In the genomic region with DNA sequence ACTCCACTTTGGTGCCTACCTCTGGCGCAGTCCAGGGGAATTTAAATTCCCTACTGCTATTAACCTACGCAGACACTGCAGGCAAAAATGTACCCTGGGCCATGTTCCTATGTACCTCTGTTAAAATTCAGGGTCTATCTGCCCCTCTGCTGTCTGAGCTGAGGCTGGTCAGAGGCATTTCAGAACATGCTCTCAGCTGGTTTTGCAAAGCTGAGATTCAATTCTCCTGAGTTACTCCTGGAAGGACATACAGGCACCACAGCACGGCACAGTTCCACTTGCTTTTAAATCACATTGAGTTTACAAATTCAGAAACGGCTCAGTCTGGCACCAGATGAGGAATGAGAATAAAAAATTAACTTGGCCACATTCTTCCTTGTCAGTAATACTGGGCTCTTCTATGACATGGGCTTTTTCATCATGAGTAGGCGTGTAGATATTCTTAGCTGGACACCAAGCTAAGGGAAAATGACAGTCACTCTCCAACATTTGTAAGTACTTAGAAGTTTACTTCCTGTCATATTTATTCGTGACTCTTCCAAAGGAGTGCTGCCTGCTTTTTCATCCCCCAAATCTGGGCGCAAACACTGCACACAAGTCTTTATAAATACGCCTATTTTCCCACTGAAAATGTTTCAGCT, we compare ENCODE assay signal across 7 cellular contexts. TPM values are rescaled to one million over a fixed set of nuclear protein-coding genes. Genes with fewer than 3 reads are reported as not detected.
DNase-seq lines count a peak whose midpoint lies in the region; ATAC-seq and TF ChIP-seq lines count a peak whose summit lies in the region.

No MANE protein-coding gene starts in this region.

- H3K27ac Mint-ChIP-seq in HFFc6, result peak overlapping the region; percentile 86

- no peaks in the 10 kb centered on the region for H3K9me3 Mint-ChIP-seq in HFFc6

- no peak for TF ChIP-seq RAD21 in liver (IDR thresholded peaks at IDR 0.05)

- H3K4me1 ChIP-seq in liver (ENCODE audit: control insufficient read depth in 4 of 4, insufficient read depth in 4 of 4, low read length in 3 of 4), result peaks cover 1 to 15% (median 10%) of the 10 kb centered on the region in 4 donors

- peaks cover 2% of the 10 kb centered on the region; the same call in 1 of the 2 replicates for H3K27me3 Mint-ChIP-seq in HFFc6 (ENCODE audit: insufficient read depth)

- H3K36me3 Mint-ChIP-seq in HFFc6 (ENCODE audit: low read depth), result peaks cover 44% of the 10 kb centered on the region

- no peak for ATAC-seq in HG03196 (IDR thresholded peaks at IDR 0.05; ENCODE audit: unreplicated experiment)
- no peak for ATAC-seq in HG03159 (IDR thresholded peaks at IDR 0.05; ENCODE audit: unreplicated experiment)

- H3K27me3 ChIP-seq in liver (ENCODE audit: control insufficient read depth in 4 of 4, insufficient read depth in 4 of 4, low read length in 3 of 4), result no peaks in the 10 kb centered on the region

- H3K9ac ChIP-seq in liver (ENCODE audit: low read depth in 1 of 2, low read length in 2 of 2), result no peak overlapping the region

- H3K36me3 ChIP-seq in liver (ENCODE audit: control insufficient read depth in 4 of 4, insufficient read depth in 3 of 4, low read depth in 1 of 4, low read length in 3 of 4), result no peaks in the 10 kb centered on the region

- peak; percentile 60 for DNase-seq in HFFc6
- peak in 3 of 61 donors; percentile 25 to 56 (median 30) for DNase-seq in caudate nucleus (lab: John Stamatoyannopoulos, UW)
- DNase-seq in superior temporal gyrus (ENCODE audit: extremely low spot score), result peak; percentile 78
- no peak for DNase-seq in GOT3 (lab: John Stamatoyannopoulos, UW)

- H3K27ac ChIP-seq in caudate nucleus (ENCODE audit: low read depth, low read length) (peak overlapping the region; percentile 85), liver (ENCODE audit: low read depth in 1 of 2, low read length in 2 of 2) (peak overlapping the region in 1 of 2 donors; percentile 38)

- H3K4me3 Mint-ChIP-seq in HFFc6, result peak overlapping the region; percentile 93

- 72% methylated on average over 8 of the region's 8 CpGs for WGBS in liver

- H3K9me3 ChIP-seq in liver (ENCODE audit: control insufficient read depth in 4 of 4, low read length in 3 of 4), result no peaks in the 10 kb centered on the region

- peaks cover 70% of the 10 kb centered on the region for H3K4me1 Mint-ChIP-seq in HFFc6 (ENCODE audit: low read depth)

- peak overlapping the region in 1 of 3 donors; percentile 97 for H3K4me3 ChIP-seq in liver (ENCODE audit: low read depth in 1 of 3, low read length in 3 of 3)

- no peak for TF ChIP-seq CTCF in HFFc6 (IDR thresholded peaks at IDR 0.05)
- TF ChIP-seq CTCF in liver (IDR thresholded peaks at IDR 0.05; ENCODE audit: low read depth, low read length, missing input control), result no peak

TF ChIP-seq in liver, 16 proteins besides CTCF, POLR2A, EP300 and RAD21:
- TF ChIP-seq FOXA2 (IDR thresholded peaks at IDR 0.05) (no peak), YY1 (IDR thresholded peaks at IDR 0.05) (peak; percentile 18)

RNA-seq across cellular contexts. Expression of gene C1orf198, which starts 2.0 kb away (rescaled TPM):
- 100 to 1,000 TPM in 1 of 6 experiments, 10 to 100 TPM in 5; 72.4 to 118 (median 88.4) TPM for total RNA-seq in HFFc6 (2021; fragmentation: NEBNext Ultra II Directional; extraction: Animal tissue kit (Norgen Biotek cat#: 25700))
- total RNA-seq in liver, result 10 to 100 TPM in 1 of 2 donors, 1 to 10 TPM in 1; 9.6 to 11.1 TPM
- polyA plus RNA-seq in liver, result 10 to 100 TPM in 1 of 2 donors, 1 to 10 TPM in 1; 3.9 to 11.1 TPM

Comparison
In these comparisons a context has a peak if more than half of its experiments do, and no peak if none do; other contexts are left out.
1. RNA of gene C1orf198, which starts 2.0 kb away (total RNA-seq): 72.4 to 118 TPM in HFFc6; 9.6 to 11.1 TPM in liver; every median in the first group is over 4 times any median in the second.